8 cellular contexts compared by ENCODE assay signal in genomic region chr19:41530761-41531301, GRCh38. TPM values are rescaled to one million over a fixed set of nuclear protein-coding genes. Genes with fewer than 3 reads are reported as not detected.
DNase-seq lines count a peak whose midpoint lies in the region; ATAC-seq, FAIRE-seq and TF ChIP-seq lines count a peak whose summit lies in the region.

No MANE protein-coding gene starts in this region.

- no peaks in the 10 kb centered on the region for H3K27me3 ChIP-seq in CD8-positive, alpha-beta T cell (ENCODE audit: insufficient read depth, low read length)
- H3K27me3 ChIP-seq in OCI-LY3 (ENCODE audit: low read depth, low read length) (peaks cover 30% of the 10 kb centered on the region), neutrophil (no peaks in the 10 kb centered on the region)

- intact Hi-C loops in CD8-positive, alpha-beta T cell (cut with DNase I, micrococcal nuclease) = loop anchor here (1.0 to 5.0 kb wide), 3 partner anchors 9 to 36 kb away; no protein-coding TSS in a partner anchor

- peaks cover 25% of the 10 kb centered on the region for H3K27me3 Mint-ChIP-seq in CD8-positive, alpha-beta T cell (ENCODE audit: low read depth)

- peak overlapping the region; percentile 86 for H3K27ac Mint-ChIP-seq in CD8-positive, alpha-beta T cell

- H3K9me3 Mint-ChIP-seq in CD8-positive, alpha-beta T cell = no peaks in the 10 kb centered on the region

- peak overlapping the region; percentile 72 for H3K4me3 Mint-ChIP-seq in CD8-positive, alpha-beta T cell

- H3K4me3 ChIP-seq in CD8-positive, alpha-beta T cell (ENCODE audit: low read depth, low read length) = peak overlapping the region; percentile 40
- H3K4me3 ChIP-seq in OCI-LY3 (ENCODE audit: low read length) (no peak overlapping the region), neutrophil (ENCODE audit: low read depth in 1 of 2, low read length in 1 of 2) (peak overlapping the region; percentile 45 to 47)

- H3K36me3 Mint-ChIP-seq in CD8-positive, alpha-beta T cell = no peaks in the 10 kb centered on the region

- H3K36me3 ChIP-seq in CD8-positive, alpha-beta T cell (ENCODE audit: insufficient read depth, low read length) = no peaks in the 10 kb centered on the region
- peaks cover 5% of the 10 kb centered on the region for H3K36me3 ChIP-seq in OCI-LY3 (replicated peaks; ENCODE audit: low read depth, low read length)
- no peaks in the 10 kb centered on the region for H3K36me3 ChIP-seq in neutrophil

- H2AFZ ChIP-seq in OCI-LY3 (ENCODE audit: low read depth, low read length) = no peak overlapping the region

- CTCF ChIA-PET in CD8-positive, alpha-beta T cell (lab: Charles Lee) = interaction anchor here (0.7 to 2.7 kb wide), 4 partner anchors 33 to 81 kb away, joined by 3 to 10 read pairs (median 4); no protein-coding TSS in a partner anchor

- FAIRE-seq in GM19239 (lab: Jason Lieb, UNC) = no peak

- no peak overlapping the region; the same call in 1 of the 2 replicates for H3K9ac ChIP-seq in OCI-LY3 (ENCODE audit: low read length)

- H3K4me1 Mint-ChIP-seq in CD8-positive, alpha-beta T cell (ENCODE audit: low read depth) = peaks cover 48% of the 10 kb centered on the region

- no peaks in the 10 kb centered on the region for H4K20me1 ChIP-seq in OCI-LY3 (ENCODE audit: insufficient read depth, low read length)

- H3K79me2 ChIP-seq in OCI-LY3 (ENCODE audit: low read length) = no peaks in the 10 kb centered on the region

- H3K4me1 ChIP-seq in CD8-positive, alpha-beta T cell (ENCODE audit: insufficient read depth, low read length) = peaks cover 47% of the 10 kb centered on the region
- H3K4me1 ChIP-seq in OCI-LY3 (ENCODE audit: low read length) (peaks cover 76% of the 10 kb centered on the region), neutrophil (ENCODE audit: control insufficient read depth in 1 of 2, insufficient read depth in 1 of 2, low read depth in 1 of 2, low read length in 1 of 2) (peaks cover 47 to 65% of the 10 kb centered on the region in 2 experiments)

- no peak for DNase-seq in CD8-positive, alpha-beta T cell
- peak; percentile 79 for DNase-seq in dermis blood vessel endothelial cell
- DNase-seq in kidney tubule cell (ENCODE audit: low spot score) = no peak
- no peak for DNase-seq in activated gamma-delta T cell treated with Interleukin-2 at 50 U/mL for 16 hours
- no peak for DNase-seq in GM19239 (ENCODE audit: insufficient read length, low spot score)

- ATAC-seq in CD8-positive, alpha-beta T cell = peak; percentile 41
- ATAC-seq in activated CD4-positive, CD25-positive, alpha-beta regulatory T cell treated with anti-CD3 and anti-CD28 coated beads, Interleukin-2, amount 50 U/mL, for 24 hours = no peak

- H3K9me3 ChIP-seq in CD8-positive, alpha-beta T cell (ENCODE audit: low read length) = peaks cover 3% of the 10 kb centered on the region
- no peaks in the 10 kb centered on the region for H3K9me3 ChIP-seq in OCI-LY3 (ENCODE audit: insufficient read depth, low read length)
- no peaks in the 10 kb centered on the region for H3K9me3 ChIP-seq in neutrophil

- no peak for TF ChIP-seq CTCF in CD8-positive, alpha-beta T cell (IDR thresholded peaks at IDR 0.05)
- TF ChIP-seq CTCF in OCI-LY3 (IDR thresholded peaks at IDR 0.05; ENCODE audit: low read depth, low read length) (no peak), neutrophil (IDR thresholded peaks at IDR 0.05) (no peak)

- H3K27ac ChIP-seq in CD8-positive, alpha-beta T cell (ENCODE audit: low read depth, low read length) = peak overlapping the region; percentile 43
- H3K27ac ChIP-seq in OCI-LY3 (ENCODE audit: low read length) = peak overlapping the region; percentile 74; the same call in 1 of the 2 replicates
- peak overlapping the region; percentile 90 for H3K27ac ChIP-seq in neutrophil

- POLR2A ChIA-PET in CD8-positive, alpha-beta T cell (lab: Charles Lee) = interaction anchor here (1.0 to 1.6 kb wide), 7 partner anchors 16 to 91 kb away, joined by 3 to 7 read pairs (median 4); partner anchors contain the start of gene DMAC2

- H3K4me2 ChIP-seq in OCI-LY3 (ENCODE audit: low read length) = peak overlapping the region; percentile 75; the same call in 1 of the 2 replicates

RNA-seq across cellular contexts. Expression of gene CEACAM21, which starts 45.1 kb away (rescaled TPM):
- total RNA-seq in CD8-positive, alpha-beta T cell = 1 to 10 TPM; 8.3 to 8.8 TPM
- 3.2 and 9.4 TPM in 2 replicates for total RNA-seq in dermis blood vessel endothelial cell
